In the genomic region with DNA sequence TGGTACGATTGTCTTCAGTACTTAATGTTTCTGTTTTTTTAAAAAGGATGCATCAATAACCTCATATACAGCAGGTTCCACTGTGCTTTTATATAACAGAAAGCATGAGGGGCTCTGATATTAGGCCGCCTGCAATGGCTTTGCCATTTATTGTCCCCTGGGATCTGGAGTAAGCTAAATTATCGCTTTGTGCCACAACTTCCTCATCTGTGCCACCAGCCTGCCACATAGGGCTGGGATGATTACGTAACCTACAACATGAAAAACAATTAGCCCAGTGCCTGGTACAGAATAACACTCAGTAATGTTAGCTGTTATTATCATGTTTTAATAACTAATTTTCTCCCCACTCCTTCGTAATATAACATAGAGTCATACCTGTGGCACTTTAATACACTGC, we compare ENCODE assay signal across 16 cellular contexts.
A peak's percentile ranks its signal among the peaks of the same experiment; 100 is the strongest.
DNase-seq lines count a peak whose midpoint lies in the region; ATAC-seq, FAIRE-seq and TF ChIP-seq lines count a peak whose summit lies in the region.
"Had no signal": no experiment of that assay in that cellular context is flagged by ENCODE, and none has a peak within 500 bp of the region (broad histone marks: within the 10 kb centered on the region; RNA-seq: fewer than 3 reads in every experiment).

No MANE protein-coding gene starts in this region.

- H2AFZ ChIP-seq in GM12878 (ENCODE audit: control insufficient read depth, low read depth, low read length), result no peak overlapping the region
- no peak overlapping the region for H2AFZ ChIP-seq in neuronal stem cell (ENCODE audit: low read length)

- H3K27ac ChIP-seq in GM12878 (ENCODE audit: control insufficient read depth, insufficient read depth), result no peak overlapping the region
- H3K27ac ChIP-seq in neuronal stem cell (replicated peaks; ENCODE audit: low read length), result no peak overlapping the region
- no peak overlapping the region for H3K27ac ChIP-seq in adrenal gland
- H3K27ac ChIP-seq: esophagus squamous epithelium, psoas muscle, VCaP had no signal

- H2AK5ac ChIP-seq in neuronal stem cell (ENCODE audit: low read depth, low read length), result no peak overlapping the region

- CTCF ChIA-PET in GM12878 (lab: Yijun Ruan, JAX), result interaction anchor here (0.6 kb wide), 1 partner anchor 234 kb away, joined by 3 read pairs; no protein-coding TSS in a partner anchor

- H3K4me1 Mint-ChIP-seq in CD14-positive monocyte (peaks cover 47% of the 10 kb centered on the region), naive B cell (peaks cover 31 to 43% (median 32%) of the 10 kb centered on the region in 3 donors)

- SMC1A ChIA-PET in GM12878 (lab: Charles Lee; ENCODE audit: uncharacterized antibody, unreplicated experiment), result interaction anchor here (0.6 to 1.3 kb wide), 2 partner anchors 10 to 44 kb away, joined by 3 read pairs; no protein-coding TSS in a partner anchor

- FAIRE-seq in GM12878 (lab: Jason Lieb, UNC), result no peak

- no peak overlapping the region for H3K4me3 ChIP-seq in GM12878
- H3K4me3 ChIP-seq in neuronal stem cell (ENCODE audit: low read length in 2 of 2), result no peak overlapping the region
- H3K4me3 ChIP-seq in adrenal gland, result no peak overlapping the region
- H3K4me3 ChIP-seq: esophagus squamous epithelium, psoas muscle had no signal

- no peak overlapping the region for H4K8ac ChIP-seq in neuronal stem cell (ENCODE audit: low read depth, low read length)

- H2BK12ac ChIP-seq in neuronal stem cell (ENCODE audit: low read length), result no peak overlapping the region

- 33% methylated on average over 5 of the region's 5 CpGs for WGBS in GM12878 (ENCODE audit: insufficient coverage, insufficient replicate concordance, low lambda C conversion rate, missing lambda C conversion rate)
- no CpG with 5 or more reads among the region's 5 CpGs for WGBS in neuronal stem cell (ENCODE audit: extremely low coverage in 2 of 2, insufficient read length in 2 of 2, insufficient replicate concordance in 1 of 2), 2 donors
- WGBS in adrenal gland, 4 donors, result 69 to 77% (median 72%) methylated on average over 5 of the region's 5 CpGs

- H3K4me1 ChIP-seq in GM12878 (ENCODE audit: control insufficient read depth, insufficient read depth, low read length), result peaks cover 10% of the 10 kb centered on the region
- H3K4me1 ChIP-seq in neuronal stem cell (ENCODE audit: control insufficient read depth in 2 of 2, insufficient read depth in 1 of 2, low read depth in 1 of 2, low read length in 2 of 2), result peaks cover 0 to 7% of the 10 kb centered on the region in 2 donors
- H3K4me1 ChIP-seq in adrenal gland (replicated peaks in 1 of 2), result peaks cover 9 to 10% of the 10 kb centered on the region in 2 donors
- H3K4me1 ChIP-seq: psoas muscle had no signal

- no peak overlapping the region for H4K91ac ChIP-seq in neuronal stem cell (ENCODE audit: low read depth, low read length, poor library complexity)

- H3K9ac ChIP-seq in GM12878 (ENCODE audit: control insufficient read depth, insufficient read depth, low read length) (no peak overlapping the region), neuronal stem cell (ENCODE audit: low read depth, low read length, poor library complexity) (no peak overlapping the region)

- TF ChIP-seq CTCF in CD14-positive monocyte (IDR thresholded peaks at IDR 0.05), result no peak
- no peak for TF ChIP-seq CTCF in GM12878 (IDR thresholded peaks at IDR 0.05 in 2 of 3, conservative IDR thresholded peaks at IDR 0.05 in 1 of 3; ENCODE audit: control insufficient read depth in 2 of 3, extremely low read depth in 1 of 3, insufficient read depth in 1 of 3, low read depth in 3 of 3, low read length in 3 of 3)
- TF ChIP-seq CTCF in adrenal gland (IDR thresholded peaks at IDR 0.05), result no peak

- H3K14ac ChIP-seq in neuronal stem cell (ENCODE audit: low read length), result no peak overlapping the region

- no peak overlapping the region for H2BK120ac ChIP-seq in neuronal stem cell (ENCODE audit: low read depth, low read length)

- TF ChIP-seq POLR2A in GM12878 (IDR thresholded peaks at IDR 0.05; ENCODE audit: low read depth, low read length) (no peak), adrenal gland (IDR thresholded peaks at IDR 0.05) (no peak)

- H3K18ac ChIP-seq in neuronal stem cell (ENCODE audit: low read length), result no peak overlapping the region

- no peaks in the 10 kb centered on the region for H3K36me3 ChIP-seq in GM12878 (ENCODE audit: control insufficient read depth in 2 of 2, insufficient read depth in 2 of 2, low read length in 1 of 2)
- no peaks in the 10 kb centered on the region for H3K36me3 ChIP-seq in neuronal stem cell (replicated peaks in 1 of 2; ENCODE audit: control insufficient read depth in 2 of 2, insufficient read depth in 2 of 2, low read length in 2 of 2)
- H3K36me3 ChIP-seq in adrenal gland (replicated peaks in 1 of 2), result no peaks in the 10 kb centered on the region
- H3K36me3 ChIP-seq: esophagus squamous epithelium had no signal

- no peak overlapping the region for H2BK5ac ChIP-seq in neuronal stem cell (ENCODE audit: low read length)

- no peaks in the 10 kb centered on the region for H4K20me1 ChIP-seq in GM12878 (ENCODE audit: control insufficient read depth, insufficient read depth)

- no peak for TF ChIP-seq RAD21 in GM12878 (IDR thresholded peaks at IDR 0.05; ENCODE audit: insufficient read depth, low read depth, low read length)

- no peaks in the 10 kb centered on the region for H3K79me2 ChIP-seq in GM12878 (ENCODE audit: control insufficient read depth, insufficient read depth, low read length)

- H3K4ac ChIP-seq in neuronal stem cell (ENCODE audit: low read length), result no peak overlapping the region

- no peak overlapping the region for H3K23ac ChIP-seq in neuronal stem cell (ENCODE audit: low read depth, low read length, poor library complexity)

- H3K27me3 Mint-ChIP-seq in CD14-positive monocyte (ENCODE audit: low read depth in 3 of 3) (peaks cover 0 to 6% (median 2%) of the 10 kb centered on the region in 3 donors), naive B cell (peaks cover 21 to 27% (median 22%) of the 10 kb centered on the region in 3 donors)

- H3K27ac Mint-ChIP-seq in CD14-positive monocyte (no peak overlapping the region), naive B cell (peak overlapping the region in 3 of 6 donors; percentile 7 to 43 (median 12))
- H3K27ac Mint-ChIP-seq: H9; stimulated activated naive CD8-positive, alpha-beta T cell treated with anti-CD3 and anti-CD28 coated beads, Interleukin-15, Interleukin-2, amounts not matched to agents 100 ng/mL and 50 ng/mL, for 24 hours had no signal

- in situ Hi-C loops in GM12878 (cut with MboI), result no loop called here

- H3K79me1 ChIP-seq in neuronal stem cell (ENCODE audit: low read depth, low read length), result no peaks in the 10 kb centered on the region

- H3K4me2 ChIP-seq in GM12878 (ENCODE audit: control insufficient read depth, insufficient read depth) (no peak overlapping the region), neuronal stem cell (ENCODE audit: insufficient read depth, low read length, poor library complexity, severe bottlenecking) (no peak overlapping the region)

- H3K9me3 Mint-ChIP-seq in CD14-positive monocyte (no peaks in the 10 kb centered on the region), naive B cell (no peaks in the 10 kb centered on the region)
- H3K9me3 Mint-ChIP-seq: H9; stimulated activated naive CD8-positive, alpha-beta T cell treated with anti-CD3 and anti-CD28 coated beads, Interleukin-15, Interleukin-2, amounts not matched to agents 100 ng/mL and 50 ng/mL, for 24 hours had no signal

- no peaks in the 10 kb centered on the region for H3K9me3 ChIP-seq in GM12878 (replicated peaks; ENCODE audit: control insufficient read depth, insufficient read depth, low read length)
- H3K9me3 ChIP-seq in neuronal stem cell (replicated peaks in 1 of 2; ENCODE audit: control insufficient read depth in 2 of 2, insufficient read depth in 1 of 2, low read depth in 1 of 2, low read length in 2 of 2), result no peaks in the 10 kb centered on the region
- H3K9me3 ChIP-seq in adrenal gland (replicated peaks in 1 of 3), result no peaks in the 10 kb centered on the region
- H3K9me3 ChIP-seq: esophagus squamous epithelium, psoas muscle had no signal

- H3K36me3 Mint-ChIP-seq in CD14-positive monocyte (peaks cover 2% of the 10 kb centered on the region in 2 donors), naive B cell (no peaks in the 10 kb centered on the region)

- POLR2A ChIA-PET in GM12878 (lab: Charles Lee), result no interaction called here

- ATAC-seq in GM12878 (peak; percentile 29; the same call in 2 of the 3 replicates), naive B cell (ENCODE audit: low read depth in 2 of 2) (peak; percentile 83 to 87), GM18519 (IDR thresholded peaks at IDR 0.05; ENCODE audit: low FRiP score, unreplicated experiment) (no peak)
- ATAC-seq: psoas muscle had no signal

- H3K4me3 Mint-ChIP-seq in CD14-positive monocyte, result no peak overlapping the region
- peak overlapping the region in 1 of 8 donors; percentile 44 for H3K4me3 Mint-ChIP-seq in naive B cell
- H3K4me3 Mint-ChIP-seq: H9; stimulated activated naive CD8-positive, alpha-beta T cell treated with anti-CD3 and anti-CD28 coated beads, Interleukin-15, Interleukin-2, amounts not matched to agents 100 ng/mL and 50 ng/mL, for 24 hours had no signal

- intact Hi-C loops in CD14-positive monocyte (cut with micrococcal nuclease), result no loop called here
- intact Hi-C loops in GM12878 (cut with micrococcal nuclease; ENCODE audit: unreplicated experiment), result no loop called here
- intact Hi-C loops in adrenal gland (cut with DNase I), result no loop called here

- DNase-seq in CD14-positive monocyte (ENCODE audit: low spot score) (peak; percentile 57), NCI-H2171 treated with DMSO at 0.1 percent for 48 hours (lab: John Stamatoyannopoulos, UW) (peak; percentile 37), GM12878 (ENCODE audit: low read depth, low spot score) (no peak), naive B cell (peak; percentile 56), neuronal stem cell (ENCODE audit: low spot score) (no peak), adrenal gland (no peak)
- DNase-seq in stimulated activated CD8-positive, alpha-beta memory T cell treated with anti-CD3 and anti-CD28 coated beads, Interleukin-4, amount 100 ng/mL, for 48 hours, result no peak
- DNase-seq: cortex of kidney; esophagus squamous epithelium; H9; NCI-H446; psoas muscle; stimulated activated CD4-positive, alpha-beta T cell treated with anti-CD3 and anti-CD28 coated beads, Interleukin-4, amount 100 ng/mL, for 24 hours had no signal

- peaks cover 2 to 8% of the 10 kb centered on the region in 2 experiments; a peak in 3 of 4 replicates for H3K27me3 ChIP-seq in GM12878 (replicated peaks in 1 of 2; ENCODE audit: control insufficient read depth in 2 of 2, insufficient read depth in 2 of 2, low read length in 1 of 2)
- H3K27me3 ChIP-seq in neuronal stem cell (ENCODE audit: control insufficient read depth in 3 of 3, insufficient read depth in 3 of 3, low read depth in 1 of 3, low read length in 3 of 3), result no peaks in the 10 kb centered on the region
- H3K27me3 ChIP-seq in adrenal gland, result no peaks in the 10 kb centered on the region
- H3K27me3 ChIP-seq: esophagus squamous epithelium had no signal

- no peak for TF ChIP-seq EP300 in GM12878 (IDR thresholded peaks at IDR 0.05; ENCODE audit: borderline replicate concordance in 1 of 2, control insufficient read depth in 1 of 2, low read depth in 2 of 2, low read length in 2 of 2)

- BruUV-seq in GM12878 (replicated peaks; lab: Mats Ljungman, UMichigan), result no TSS peak

- H2BK15ac ChIP-seq in neuronal stem cell (ENCODE audit: low read length), result no peak overlapping the region

- RAD21 ChIA-PET in GM12878 (lab: Charles Lee; ENCODE audit: unreplicated experiment), result no interaction called here

Comparison
In these comparisons a context has a peak if more than half of its experiments do, and no peak if none do; other contexts are left out.
1. DNase-seq: peak in CD14-positive monocyte (single experiment), NCI-H2171 treated with DMSO at 0.1 percent for 48 hours (single experiment) and naive B cell (single experiment); none in GM12878 (single experiment), stimulated activated CD8-positive, alpha-beta memory T cell treated with anti-CD3 and anti-CD28 coated beads, Interleukin-4, amount 100 ng/mL, for 48 hours (single experiment), neuronal stem cell (single experiment) and adrenal gland (0 of 7).